8 cellular contexts compared by ENCODE assay signal in the genomic region with DNA sequence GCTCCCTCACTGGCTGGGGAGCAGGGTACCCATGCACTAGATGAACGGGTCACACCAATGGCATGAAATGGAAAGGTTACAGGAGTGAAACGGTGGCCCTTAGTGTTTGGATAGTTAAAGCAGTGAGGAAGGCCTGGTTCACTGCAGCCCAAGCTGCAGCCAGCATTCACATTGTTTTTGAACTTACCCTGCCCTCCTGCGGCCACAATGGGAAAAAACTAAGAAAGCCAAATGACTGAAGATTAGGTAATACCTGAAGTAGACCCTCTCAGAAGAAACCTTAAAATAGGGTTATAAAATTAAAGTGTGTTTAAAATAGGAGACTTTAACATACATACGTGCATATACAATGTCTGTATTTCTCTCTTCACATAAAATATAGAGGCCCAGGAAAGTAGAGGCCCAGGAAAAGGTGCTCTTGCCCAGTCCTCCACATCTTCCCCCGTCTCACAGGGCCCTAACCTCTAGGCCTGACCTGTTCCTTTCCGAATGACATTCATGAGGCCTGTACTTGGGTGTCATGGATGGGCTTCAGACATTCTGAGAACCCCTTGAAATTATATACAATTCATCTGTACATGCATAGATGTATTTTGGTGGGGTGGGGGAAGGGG. TPM values are rescaled to one million over a fixed set of nuclear protein-coding genes. Genes with fewer than 3 reads are reported as not detected.
A peak's percentile ranks its signal among the peaks of the same experiment; 100 is the strongest.
DNase-seq lines count a peak whose midpoint lies in the region; ATAC-seq and TF ChIP-seq lines count a peak whose summit lies in the region.

No MANE protein-coding gene starts in this region.

- H3K4me3 ChIP-seq in CD4-positive, alpha-beta memory T cell (ENCODE audit: low read length in 2 of 2) = no peak overlapping the region
- H3K4me3 ChIP-seq in Panc1 (ENCODE audit: low read depth in 2 of 2, low read length in 2 of 2) (no peak overlapping the region), fibroblast of mammary gland (ENCODE audit: control insufficient read depth, low read depth, low read length) (no peak overlapping the region), thyroid gland (replicated peaks in 1 of 3) (no peak overlapping the region)

- ATAC-seq in GM19452 (IDR thresholded peaks at IDR 0.05; ENCODE audit: unreplicated experiment) = peak; percentile 59
- ATAC-seq in Panc1 = peak; percentile 89
- ATAC-seq in activated T-cell treated with anti-CD3 and anti-CD28 coated beads, Interleukin-2, amount 50 U/mL, for 4 hours = peak; percentile 71 to 88

- H3K27me3 ChIP-seq in CD4-positive, alpha-beta memory T cell (ENCODE audit: insufficient read depth, low read length) = peaks cover 13% of the 10 kb centered on the region
- H3K27me3 ChIP-seq in Panc1 (ENCODE audit: control insufficient read depth, insufficient read depth, low read length) (peaks cover 11% of the 10 kb centered on the region), thyroid gland (no peaks in the 10 kb centered on the region)

- peak; percentile 87 for TF ChIP-seq CTCF in Panc1 (IDR thresholded peaks at IDR 0.05)
- TF ChIP-seq CTCF in fibroblast of mammary gland (conservative IDR thresholded peaks at IDR 0.05; ENCODE audit: control insufficient read depth, insufficient read depth, low read depth, low read length) = peak; percentile 76
- peak; percentile 73 to 80 (median 75) for TF ChIP-seq CTCF in nephron (IDR thresholded peaks at IDR 0.05; ENCODE audit: unreplicated experiment in 3 of 3)
- peak; percentile 39 to 75 (median 66) for TF ChIP-seq CTCF in thyroid gland (IDR thresholded peaks at IDR 0.05)

- intact Hi-C loops in CD4-positive, alpha-beta memory T cell (cut with micrococcal nuclease) = loop anchor here (1.0 to 10.0 kb wide), 5 partner anchors 104 to 337 kb away; a partner anchor contains a TSS
- intact Hi-C loops in Panc1 (cut with micrococcal nuclease; ENCODE audit: unreplicated experiment) (loop anchor here (5.0 to 10.0 kb wide), 2 partner anchors 83 to 105 kb away; a partner anchor contains a TSS), thyroid gland (cut with DNase I) (loop anchor here (2.0 to 10.0 kb wide), 2 partner anchors 63 to 103 kb away; a partner anchor contains a TSS)

- H3K4me1 ChIP-seq in CD4-positive, alpha-beta memory T cell (ENCODE audit: insufficient read depth, low read length) = peaks cover 8% of the 10 kb centered on the region
- no peaks in the 10 kb centered on the region for H3K4me1 ChIP-seq in Panc1 (ENCODE audit: control insufficient read depth, insufficient read depth, low read length)
- peaks cover 0 to 4% of the 10 kb centered on the region in 2 donors for H3K4me1 ChIP-seq in thyroid gland

- no peak overlapping the region for H3K4me3 Mint-ChIP-seq in CD4-positive, alpha-beta memory T cell
- no peak overlapping the region for H3K4me3 Mint-ChIP-seq in activated T-cell treated with anti-CD3 and anti-CD28 coated beads, Interleukin-2, amount 50 U/mL, for 4 hours
- H3K4me3 Mint-ChIP-seq in nephron = no peak overlapping the region

- TF ChIP-seq RAD21 in Ishikawa (IDR thresholded peaks at IDR 0.05; ENCODE audit: low read depth) = peak; percentile 69

- no peak for TF ChIP-seq EP300 in Ishikawa (IDR thresholded peaks at IDR 0.05; ENCODE audit: borderline replicate concordance)

- TF ChIP-seq POLR2A in thyroid gland (IDR thresholded peaks at IDR 0.05) = no peak

- no TSS peak for BruUV-seq in Panc1 (replicated peaks; lab: Mats Ljungman, UMichigan)

- peak; percentile 58 to 68 (median 67) for DNase-seq in CD4-positive, alpha-beta memory T cell
- DNase-seq in Panc1 (ENCODE audit: low read depth, low spot score) = peak; percentile 61
- DNase-seq in activated T-cell treated with anti-CD3 and anti-CD28 coated beads, Interleukin-2, amount 50 U/mL, for 4 hours = peak; percentile 35
- peak; percentile 75 for DNase-seq in fibroblast of mammary gland (ENCODE audit: low read depth)
- DNase-seq in thyroid gland = peak; percentile 66 to 70

- no peaks in the 10 kb centered on the region for H3K9me3 ChIP-seq in CD4-positive, alpha-beta memory T cell (ENCODE audit: control insufficient read depth in 1 of 2, low read length in 2 of 2)
- no peaks in the 10 kb centered on the region for H3K9me3 ChIP-seq in Panc1 (ENCODE audit: control insufficient read depth, insufficient read depth, low read depth, low read length)
- no peaks in the 10 kb centered on the region for H3K9me3 ChIP-seq in thyroid gland

- CTCF ChIA-PET in CD4-positive, alpha-beta memory T cell (lab: Charles Lee; ENCODE audit: partially characterized antibody) = interaction anchor here (0.7 to 8.8 kb wide), 26 partner anchors 9 to 763 kb away, joined by 3 to 141 read pairs (median 7); a partner anchor contains a TSS
- CTCF ChIA-PET in Panc1 (lab: Charles Lee) = interaction anchor here (0.6 to 2.3 kb wide), 6 partner anchors 10 to 260 kb away, joined by 3 to 9 read pairs (median 3); a partner anchor contains a TSS

- no peaks in the 10 kb centered on the region for H3K9me3 Mint-ChIP-seq in CD4-positive, alpha-beta memory T cell
- no peaks in the 10 kb centered on the region for H3K9me3 Mint-ChIP-seq in activated T-cell treated with anti-CD3 and anti-CD28 coated beads, Interleukin-2, amount 50 U/mL, for 4 hours
- H3K9me3 Mint-ChIP-seq in nephron = no peaks in the 10 kb centered on the region

- WGBS in thyroid gland, 2 donors = 20 to 24% methylated on average over 6 of the region's 6 CpGs

- POLR2A ChIA-PET in CD4-positive, alpha-beta memory T cell (lab: Charles Lee; ENCODE audit: partially characterized antibody) = interaction anchor here (0.8 to 5.1 kb wide), 7 partner anchors 18 to 133 kb away, joined by 4 to 39 read pairs (median 4); a partner anchor contains a TSS
- POLR2A ChIA-PET in Panc1 (lab: Charles Lee) = no interaction called here

- H3K27ac ChIP-seq in CD4-positive, alpha-beta memory T cell (ENCODE audit: low read depth, low read length) = no peak overlapping the region
- no peak overlapping the region for H3K27ac ChIP-seq in Panc1 (ENCODE audit: low read length)
- no peak overlapping the region for H3K27ac ChIP-seq in thyroid gland

- H3K36me3 Mint-ChIP-seq in CD4-positive, alpha-beta memory T cell = no peaks in the 10 kb centered on the region
- no peaks in the 10 kb centered on the region for H3K36me3 Mint-ChIP-seq in activated T-cell treated with anti-CD3 and anti-CD28 coated beads, Interleukin-2, amount 50 U/mL, for 4 hours (ENCODE audit: insufficient read depth)
- no peaks in the 10 kb centered on the region for H3K36me3 Mint-ChIP-seq in nephron (ENCODE audit: low read depth)

- H3K27me3 Mint-ChIP-seq in CD4-positive, alpha-beta memory T cell = peaks cover 1 to 8% of the 10 kb centered on the region in 2 donors
- peaks cover 9% of the 10 kb centered on the region for H3K27me3 Mint-ChIP-seq in activated T-cell treated with anti-CD3 and anti-CD28 coated beads, Interleukin-2, amount 50 U/mL, for 4 hours (ENCODE audit: low read depth)
- peaks cover 38% of the 10 kb centered on the region for H3K27me3 Mint-ChIP-seq in nephron (ENCODE audit: low read depth)

- in situ Hi-C loops in Panc1 (cut with HindIII; ENCODE audit: low pct_unique_long_range_greater_than_20kb, low sequenced_read_pairs) = no loop called here

- H3K36me3 ChIP-seq in CD4-positive, alpha-beta memory T cell (ENCODE audit: insufficient read depth, low read length) = no peaks in the 10 kb centered on the region
- no peaks in the 10 kb centered on the region for H3K36me3 ChIP-seq in Panc1 (ENCODE audit: control insufficient read depth, insufficient read depth, low read length)
- H3K36me3 ChIP-seq in thyroid gland = no peaks in the 10 kb centered on the region

- H3K4me1 Mint-ChIP-seq in CD4-positive, alpha-beta memory T cell = peaks cover 7 to 10% (median 9%) of the 10 kb centered on the region in 4 donors
- peaks cover 12% of the 10 kb centered on the region for H3K4me1 Mint-ChIP-seq in activated T-cell treated with anti-CD3 and anti-CD28 coated beads, Interleukin-2, amount 50 U/mL, for 4 hours (ENCODE audit: low read depth)
- H3K4me1 Mint-ChIP-seq in nephron = peaks cover 8% of the 10 kb centered on the region

- no peak overlapping the region for H3K27ac Mint-ChIP-seq in CD4-positive, alpha-beta memory T cell
- H3K27ac Mint-ChIP-seq in nephron = no peak overlapping the region

TF ChIP-seq in Ishikawa, 13 proteins besides CTCF, POLR2A, EP300 and RAD21 (continues in another document):
- TF ChIP-seq CEBPB (IDR thresholded peaks at IDR 0.05) = no peak
- no peak for TF ChIP-seq NFIC (IDR thresholded peaks at IDR 0.05)
- TF ChIP-seq EGR1 (IDR thresholded peaks at IDR 0.05) = no peak
- TF ChIP-seq, protein P1, sequence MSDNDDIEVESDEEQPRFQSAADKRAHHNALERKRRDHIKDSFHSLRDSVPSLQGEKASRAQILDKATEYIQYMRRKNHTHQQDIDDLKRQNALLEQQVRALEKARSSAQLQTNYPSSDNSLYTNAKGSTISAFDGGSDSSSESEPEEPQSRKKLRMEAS (IDR thresholded peaks at IDR 0.05) = no peak
- TF ChIP-seq TEAD4 (IDR thresholded peaks at IDR 0.05) = no peak
- TF ChIP-seq YY1 (IDR thresholded peaks at IDR 0.05; ENCODE audit: low read depth) = no peak
- TF ChIP-seq TCF12 (IDR thresholded peaks at IDR 0.05; ENCODE audit: low read depth) = no peak

RNA-seq across cellular contexts. Expression of a gene that starts 33.3 kb away (rescaled TPM):
- total RNA-seq in CD4-positive, alpha-beta memory T cell = 10 to 100 TPM; 34.8 to 35.7 TPM
- 10 to 100 TPM; 14.2 to 26.8 TPM for polyA plus RNA-seq in CD4-positive, alpha-beta memory T cell
- total RNA-seq in Panc1 (2021; ENCODE audit: unreplicated experiment) (6.2 TPM), thyroid gland (10 to 100 TPM; 14.4 to 19.4 (median 18.4) TPM)
- 13.9 TPM for polyA plus RNA-seq in Panc1 (2012; ENCODE audit: insufficient read length)
- total RNA-seq in activated T-cell treated with anti-CD3 and anti-CD28 coated beads, Interleukin-2, amount 50 U/mL, for 4 hours = 10 to 100 TPM; 24.1 to 27.9 (median 25.9) TPM

RNA-seq across cellular contexts. Expression of a gene that starts 34.0 kb away (rescaled TPM):
- total RNA-seq in CD4-positive, alpha-beta memory T cell = under 1 TPM; 0.25 to 0.32 TPM
- polyA plus RNA-seq in CD4-positive, alpha-beta memory T cell = not detected
- total RNA-seq in Panc1 (2021; ENCODE audit: unreplicated experiment) = 1.0 TPM
- 1.1 TPM for polyA plus RNA-seq in Panc1 (2012; ENCODE audit: insufficient read length)
- 1 to 10 TPM in 1 of 3 donors, under 1 TPM in 2; 0.49 to 1.0 (median 0.99) TPM for total RNA-seq in activated T-cell treated with anti-CD3 and anti-CD28 coated beads, Interleukin-2, amount 50 U/mL, for 4 hours
- total RNA-seq in thyroid gland = 1 to 10 TPM in 3 of 4 donors, under 1 TPM in 1; 0.98 to 5.6 (median 2.2) TPM

RNA-seq across cellular contexts. Expression of a gene that starts 58.0 kb away (rescaled TPM):
- 10 to 100 TPM; 39.8 to 41.1 TPM for total RNA-seq in CD4-positive, alpha-beta memory T cell
- 10 to 100 TPM; 22.0 to 25.7 TPM for polyA plus RNA-seq in CD4-positive, alpha-beta memory T cell
- total RNA-seq in Panc1 (2021; ENCODE audit: unreplicated experiment) = 21.2 TPM
- 21.4 TPM for polyA plus RNA-seq in Panc1 (2012; ENCODE audit: insufficient read length)
- 10 to 100 TPM; 46.2 to 54.6 (median 50.5) TPM for total RNA-seq in activated T-cell treated with anti-CD3 and anti-CD28 coated beads, Interleukin-2, amount 50 U/mL, for 4 hours
- 10 to 100 TPM; 27.3 to 45.9 (median 37.5) TPM for total RNA-seq in thyroid gland

RNA-seq across cellular contexts. Expression of a gene that starts 58.3 kb away (rescaled TPM):
- 100 to 1,000 TPM; 153 to 158 TPM for total RNA-seq in CD4-positive, alpha-beta memory T cell
- polyA plus RNA-seq in CD4-positive, alpha-beta memory T cell = 100 to 1,000 TPM in 1 of 2 donors, 10 to 100 TPM in 1; 91.3 to 123 TPM
- total RNA-seq in Panc1 (2021; ENCODE audit: unreplicated experiment) (142 TPM), thyroid gland (100 to 1,000 TPM in 3 of 4 donors, 10 to 100 TPM in 1; 93.7 to 168 (median 112) TPM)
- polyA plus RNA-seq in Panc1 (2012; ENCODE audit: insufficient read length) = 145 TPM
- 100 to 1,000 TPM; 200 to 204 (median 203) TPM for total RNA-seq in activated T-cell treated with anti-CD3 and anti-CD28 coated beads, Interleukin-2, amount 50 U/mL, for 4 hours
